ENCODE assay signal across 8 cellular contexts in genomic region chr9:127942152-127943010, GRCh38. TPM values are rescaled to one million over a fixed set of nuclear protein-coding genes. Genes with fewer than 3 reads are reported as not detected.
A peak's percentile ranks its signal among the peaks of the same experiment; 100 is the strongest.
DNase-seq lines count a peak whose midpoint lies in the region; ATAC-seq and TF ChIP-seq lines count a peak whose summit lies in the region.

No MANE protein-coding gene starts in this region.

- TF ChIP-seq CTCF in LNCAP (IDR thresholded peaks at IDR 0.05) = peak; percentile 91

- intact Hi-C loops in left colon (cut with DNase I, micrococcal nuclease) = loop anchor here (5.0 to 10.0 kb wide), 2 partner anchors 95 to 172 kb away; no protein-coding TSS in a partner anchor

- ATAC-seq in left colon = peak; percentile 40
- ATAC-seq in stimulated activated naive CD8-positive, alpha-beta T cell treated with anti-CD3 and anti-CD28 coated beads, Interleukin-15, Interleukin-2, amounts not matched to agents 100 U/mL and 50 U/mL, for 24 hours = peak; percentile 29
- no peak for ATAC-seq in HG03354 (IDR thresholded peaks at IDR 0.05; ENCODE audit: poor library complexity, severe bottlenecking, unreplicated experiment)

- in situ Hi-C loops in G401 (cut with HindIII; ENCODE audit: low sequenced_read_pairs) = loop anchor here (25.0 kb wide), 1 partner anchor 180 kb away; no protein-coding TSS in a partner anchor

- peak; percentile 77 for DNase-seq in G401 (ENCODE audit: low spot score)
- DNase-seq in T-helper 2 cell = peak in 3 of 5 experiments; percentile 33 to 56 (median 40)
- DNase-seq in cerebellar cortex (ENCODE audit: low spot score) = peak; percentile 80
- DNase-seq in left colon = peak in 1 of 2 donors; percentile 64
- DNase-seq in stimulated activated naive CD8-positive, alpha-beta T cell treated with anti-CD3 and anti-CD28 coated beads, Interleukin-15, Interleukin-2, amounts not matched to agents 100 U/mL and 50 U/mL, for 24 hours = peak; percentile 65
- no peak for DNase-seq in GM19240 (ENCODE audit: insufficient read length, low spot score)

RNA-seq across cellular contexts. Expression of gene DPM2, which starts 4.7 kb away (rescaled TPM):
- total RNA-seq in G401 (2014; rRNA removed; shearing (Covaris generic)) = 17.1 and 39.0 TPM in 2 replicates
- 10 to 100 TPM; 25.1 to 28.6 TPM for total RNA-seq in left colon

RNA-seq across cellular contexts. Expression of gene PIP5KL1, which starts 11.8 kb away (rescaled TPM):
- total RNA-seq in G401 (2014; rRNA removed; shearing (Covaris generic)) = 0.68 and 23.4 TPM in 2 replicates
- 1 to 10 TPM; 1.3 to 1.9 TPM for total RNA-seq in left colon

RNA-seq across cellular contexts. Expression of gene ST6GALNAC4, which starts 25.5 kb away (rescaled TPM):
- 31.9 and 32.8 TPM in 2 replicates for total RNA-seq in G401 (2014; rRNA removed; shearing (Covaris generic))
- 10 to 100 TPM; 37.5 to 46.9 TPM for total RNA-seq in left colon

RNA-seq across cellular contexts. Expression of gene EEIG1, which starts 38.4 kb away (rescaled TPM):
- total RNA-seq in G401 (2014; rRNA removed; shearing (Covaris generic)) = 12.4 and 18.6 TPM in 2 replicates
- 100 to 1,000 TPM; 157 to 175 TPM for total RNA-seq in left colon

RNA-seq across cellular contexts. Expression of gene ST6GALNAC6, which starts 43.0 kb away (rescaled TPM):
- 44.8 and 73.0 TPM in 2 replicates for total RNA-seq in G401 (2014; rRNA removed; shearing (Covaris generic))
- 100 to 1,000 TPM; 222 to 302 TPM for total RNA-seq in left colon
